Comparison of ENCODE assay signal across 26 cellular contexts in genomic region chr11:79544324-79544723, GRCh38.
"Had no signal": no experiment of that assay in that cellular context is flagged by ENCODE, and none has a peak within 500 bp of the region (broad histone marks: within the 10 kb centered on the region; RNA-seq: fewer than 3 reads in every experiment).

No MANE protein-coding gene starts in this region.

- H3K4me3 ChIP-seq: pancreas, prostate gland, right atrium auricular region, right lobe of liver, sigmoid colon, stomach, thoracic aorta, thyroid gland, tibial nerve, upper lobe of left lung, vagina had no signal

- H3K4me1 ChIP-seq: pancreas, prostate gland, right atrium auricular region, right lobe of liver, sigmoid colon, stomach, thyroid gland, tibial nerve, upper lobe of left lung, vagina had no signal

- H3K27me3 ChIP-seq: neutrophil, pancreas, right atrium auricular region, right lobe of liver, sigmoid colon, stomach, thyroid gland, tibial nerve, upper lobe of left lung, vagina had no signal

- H3K27ac ChIP-seq: neutrophil, pancreas, prostate gland, right atrium auricular region, right lobe of liver, sigmoid colon, stomach, thoracic aorta, thyroid gland, tibial nerve, upper lobe of left lung, vagina had no signal

- ATAC-seq: naive thymus-derived CD8-positive, alpha-beta T cell; natural killer cell treated with Interleukin-12 subunit alpha and Interleukin-12 subunit beta and Interleukin-15 and Interleukin-18, amount 100 ng/mL, for 72 hours; pancreas; right lobe of liver; stimulated activated effector memory CD8-positive, alpha-beta T cell treated with anti-CD3 and anti-CD28 coated beads, Interleukin-12 subunit alpha, Interleukin-12 subunit beta, amount 100 ng/mL, for 72 hours; stimulated activated naive B cell treated with anti-CD40 and anti-IgM and Interleukin-4, amounts not matched to agents 10 μg/mL and 1 μg/mL and 100 μg/mL, for 72 hours had no signal

- H3K36me3 ChIP-seq: neutrophil, pancreas, prostate gland, right atrium auricular region, right lobe of liver, sigmoid colon, stomach, thoracic aorta, thyroid gland, tibial nerve, upper lobe of left lung, vagina had no signal

- DNase-seq: naive thymus-derived CD8-positive, alpha-beta T cell; nephron progenitor cell; nucleus accumbens; pancreas; retina; right lobe of liver; sigmoid colon; small intestine; stimulated activated CD4-positive, alpha-beta T cell treated with anti-CD3 and anti-CD28 coated beads, Interleukin-15, amount 100 ng/mL, for 24 hours; stimulated activated CD4-positive, alpha-beta T cell treated with anti-CD3 and anti-CD28 coated beads, Interleukin-2, amount 100 ng/mL, for 24 hours; stimulated activated CD4-positive, alpha-beta T cell treated with anti-CD3 and anti-CD28 coated beads, Interleukin-2, amount 100 ng/mL, for 48 hours; stimulated activated CD4-positive, alpha-beta T cell treated with anti-CD3 and anti-CD28 coated beads, Interleukin-4, amount 100 ng/mL, for 24 hours; stimulated activated naive B cell treated with anti-CD40 and anti-IgM and Interleukin-4, amounts not matched to agents 10 μg/mL and 1 μg/mL and 100 μg/mL, for 72 hours; stimulated activated naive CD4-positive, alpha-beta T cell treated with Interleukin-2 at 50 U/mL for 16 hours; stomach; thyroid gland; trophoblast cell; upper lobe of left lung had no signal

- H3K9me3 ChIP-seq: neutrophil, pancreas, prostate gland, right atrium auricular region, right lobe of liver, sigmoid colon, stomach, thoracic aorta, thyroid gland, tibial nerve, upper lobe of left lung, vagina had no signal
